1 cellular context compared by ENCODE assay signal in genomic region chr10:92486637-92487036, GRCh38.
TF ChIP-seq lines count a peak whose summit lies in the region.

No MANE protein-coding gene starts in this region.

TF ChIP-seq in K562, 482 proteins besides CTCF, POLR2A, EP300 and RAD21 (continued from another document and continues in another):
- TF ChIP-seq, protein P1, sequence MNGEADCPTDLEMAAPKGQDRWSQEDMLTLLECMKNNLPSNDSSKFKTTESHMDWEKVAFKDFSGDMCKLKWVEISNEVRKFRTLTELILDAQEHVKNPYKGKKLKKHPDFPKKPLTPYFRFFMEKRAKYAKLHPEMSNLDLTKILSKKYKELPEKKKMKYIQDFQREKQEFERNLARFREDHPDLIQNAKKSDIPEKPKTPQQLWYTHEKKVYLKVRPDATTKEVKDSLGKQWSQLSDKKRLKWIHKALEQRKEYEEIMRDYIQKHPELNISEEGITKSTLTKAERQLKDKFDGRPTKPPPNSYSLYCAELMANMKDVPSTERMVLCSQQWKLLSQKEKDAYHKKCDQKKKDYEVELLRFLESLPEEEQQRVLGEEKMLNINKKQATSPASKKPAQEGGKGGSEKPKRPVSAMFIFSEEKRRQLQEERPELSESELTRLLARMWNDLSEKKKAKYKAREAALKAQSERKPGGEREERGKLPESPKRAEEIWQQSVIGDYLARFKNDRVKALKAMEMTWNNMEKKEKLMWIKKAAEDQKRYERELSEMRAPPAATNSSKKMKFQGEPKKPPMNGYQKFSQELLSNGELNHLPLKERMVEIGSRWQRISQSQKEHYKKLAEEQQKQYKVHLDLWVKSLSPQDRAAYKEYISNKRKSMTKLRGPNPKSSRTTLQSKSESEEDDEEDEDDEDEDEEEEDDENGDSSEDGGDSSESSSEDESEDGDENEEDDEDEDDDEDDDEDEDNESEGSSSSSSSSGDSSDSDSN (IDR thresholded peaks at IDR 0.05; ENCODE audit: borderline replicate concordance in 1 of 2, low read depth in 2 of 2, low read length in 2 of 2), result no peak
- TF ChIP-seq SMARCB1 (IDR thresholded peaks at IDR 0.05; ENCODE audit: insufficient read length, low read depth), result peak; percentile 82
- TF ChIP-seq SAFB (IDR thresholded peaks at IDR 0.05; ENCODE audit: borderline replicate concordance, low read depth, low read length), result no peak
- TF ChIP-seq ZNF217 (CRISPR knock-in tag; IDR thresholded peaks at IDR 0.05), result no peak
- TF ChIP-seq ELK1 (CRISPR knock-in tag; IDR thresholded peaks at IDR 0.05), result no peak
- TF ChIP-seq JUND (IDR thresholded peaks at IDR 0.05; ENCODE audit: borderline replicate concordance, low read depth, low read length), result peak; percentile 54; the same call in 1 of the 2 replicates
- peak; percentile 28; the same call in 1 of the 3 replicates for TF ChIP-seq JUND (tag; IDR thresholded peaks at IDR 0.05; ENCODE audit: borderline replicate concordance, low read depth, low read length)
- TF ChIP-seq ESRRA (IDR thresholded peaks at IDR 0.05; ENCODE audit: borderline replicate concordance, low read depth), result peak; percentile 64; the same call in 1 of the 2 replicates
- peak; percentile 38; the same call in 1 of the 2 replicates for TF ChIP-seq GABPA (tag; conservative IDR thresholded peaks at IDR 0.05; ENCODE audit: low read depth)
- TF ChIP-seq MAFG (tag; conservative IDR thresholded peaks at IDR 0.05), result peak; percentile 82
- no peak for TF ChIP-seq AFF4 (CRISPR knock-in tag; IDR thresholded peaks at IDR 0.05)
- peak; percentile 91 for TF ChIP-seq SMARCE1 (IDR thresholded peaks at IDR 0.05)
- TF ChIP-seq ARID1B (IDR thresholded peaks at IDR 0.05), result peak; percentile 81
- TF ChIP-seq NRF1 (conservative IDR thresholded peaks at IDR 0.05 in 1 of 2, IDR thresholded peaks at IDR 0.05 in 1 of 2), result 0 out of 4 replicates have a peak, but pooled peaks of 1 of the 2 experiments have one; percentile 13
- no peak for TF ChIP-seq ZNF175 (CRISPR knock-in tag; IDR thresholded peaks at IDR 0.05; ENCODE audit: low read depth)
- peak; percentile 51; the same call in 1 of the 2 replicates for TF ChIP-seq BACH1 (tag; IDR thresholded peaks at IDR 0.05)
- no peak for TF ChIP-seq PML (IDR thresholded peaks at IDR 0.05; ENCODE audit: low read length)
- TF ChIP-seq STAT5A (IDR thresholded peaks at IDR 0.05; ENCODE audit: borderline replicate concordance, low read length), result peak; percentile 11; the same call in 1 of the 2 replicates
- TF ChIP-seq CC2D1A (IDR thresholded peaks at IDR 0.05), result 0 out of 2 replicates have a peak, but pooled peaks have one; percentile 30
- TF ChIP-seq ETV1 (tag; conservative IDR thresholded peaks at IDR 0.05; ENCODE audit: low read depth), result 0 out of 2 replicates have a peak, but pooled peaks have one; percentile 27
- no peak for TF ChIP-seq MYNN (IDR thresholded peaks at IDR 0.05)
- no peak for TF ChIP-seq MYNN (CRISPR knock-in tag; IDR thresholded peaks at IDR 0.05)
- TF ChIP-seq, protein P2, sequence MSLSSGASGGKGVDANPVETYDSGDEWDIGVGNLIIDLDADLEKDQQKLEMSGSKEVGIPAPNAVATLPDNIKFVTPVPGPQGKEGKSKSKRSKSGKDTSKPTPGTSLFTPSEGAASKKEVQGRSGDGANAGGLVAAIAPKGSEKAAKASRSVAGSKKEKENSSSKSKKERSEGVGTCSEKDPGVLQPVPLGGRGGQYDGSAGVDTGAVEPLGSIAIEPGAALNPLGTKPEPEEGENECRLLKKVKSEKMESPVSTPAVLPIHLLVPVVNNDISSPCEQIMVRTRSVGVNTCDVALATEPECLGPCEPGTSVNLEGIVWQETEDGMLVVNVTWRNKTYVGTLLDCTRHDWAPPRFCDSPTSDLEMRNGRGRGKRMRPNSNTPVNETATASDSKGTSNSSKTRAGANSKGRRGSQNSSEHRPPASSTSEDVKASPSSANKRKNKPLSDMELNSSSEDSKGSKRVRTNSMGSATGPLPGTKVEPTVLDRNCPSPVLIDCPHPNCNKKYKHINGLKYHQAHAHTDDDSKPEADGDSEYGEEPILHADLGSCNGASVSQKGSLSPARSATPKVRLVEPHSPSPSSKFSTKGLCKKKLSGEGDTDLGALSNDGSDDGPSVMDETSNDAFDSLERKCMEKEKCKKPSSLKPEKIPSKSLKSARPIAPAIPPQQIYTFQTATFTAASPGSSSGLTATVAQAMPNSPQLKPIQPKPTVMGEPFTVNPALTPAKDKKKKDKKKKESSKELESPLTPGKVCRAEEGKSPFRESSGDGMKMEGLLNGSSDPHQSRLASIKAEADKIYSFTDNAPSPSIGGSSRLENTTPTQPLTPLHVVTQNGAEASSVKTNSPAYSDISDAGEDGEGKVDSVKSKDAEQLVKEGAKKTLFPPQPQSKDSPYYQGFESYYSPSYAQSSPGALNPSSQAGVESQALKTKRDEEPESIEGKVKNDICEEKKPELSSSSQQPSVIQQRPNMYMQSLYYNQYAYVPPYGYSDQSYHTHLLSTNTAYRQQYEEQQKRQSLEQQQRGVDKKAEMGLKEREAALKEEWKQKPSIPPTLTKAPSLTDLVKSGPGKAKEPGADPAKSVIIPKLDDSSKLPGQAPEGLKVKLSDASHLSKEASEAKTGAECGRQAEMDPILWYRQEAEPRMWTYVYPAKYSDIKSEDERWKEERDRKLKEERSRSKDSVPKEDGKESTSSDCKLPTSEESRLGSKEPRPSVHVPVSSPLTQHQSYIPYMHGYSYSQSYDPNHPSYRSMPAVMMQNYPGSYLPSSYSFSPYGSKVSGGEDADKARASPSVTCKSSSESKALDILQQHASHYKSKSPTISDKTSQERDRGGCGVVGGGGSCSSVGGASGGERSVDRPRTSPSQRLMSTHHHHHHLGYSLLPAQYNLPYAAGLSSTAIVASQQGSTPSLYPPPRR (CRISPR knock-in tag; IDR thresholded peaks at IDR 0.05; ENCODE audit: borderline replicate concordance), result no peak
- TF ChIP-seq ZNF707 (CRISPR knock-in tag; conservative IDR thresholded peaks at IDR 0.05), result no peak
- no peak for TF ChIP-seq ZNF280B (CRISPR knock-in tag; IDR thresholded peaks at IDR 0.05)
- TF ChIP-seq MEIS2 (IDR thresholded peaks at IDR 0.05; ENCODE audit: partially characterized antibody), result peak; percentile 30
- TF ChIP-seq U2AF1 (optimal IDR thresholded peaks at IDR 0.05; ENCODE audit: low read depth, low read length), result no peak
- TF ChIP-seq ZNF507 (tag; conservative IDR thresholded peaks at IDR 0.05), result no peak
- TF ChIP-seq HDAC2 (IDR thresholded peaks at IDR 0.05), result peak; percentile 38; the same call in 1 of the 2 replicates
- TF ChIP-seq SREBF1 (IDR thresholded peaks at IDR 0.05; ENCODE audit: borderline replicate concordance, low read depth, low read length), result no peak
- no peak for TF ChIP-seq SP1 (CRISPR knock-in tag; IDR thresholded peaks at IDR 0.05)
- TF ChIP-seq, protein P3, sequence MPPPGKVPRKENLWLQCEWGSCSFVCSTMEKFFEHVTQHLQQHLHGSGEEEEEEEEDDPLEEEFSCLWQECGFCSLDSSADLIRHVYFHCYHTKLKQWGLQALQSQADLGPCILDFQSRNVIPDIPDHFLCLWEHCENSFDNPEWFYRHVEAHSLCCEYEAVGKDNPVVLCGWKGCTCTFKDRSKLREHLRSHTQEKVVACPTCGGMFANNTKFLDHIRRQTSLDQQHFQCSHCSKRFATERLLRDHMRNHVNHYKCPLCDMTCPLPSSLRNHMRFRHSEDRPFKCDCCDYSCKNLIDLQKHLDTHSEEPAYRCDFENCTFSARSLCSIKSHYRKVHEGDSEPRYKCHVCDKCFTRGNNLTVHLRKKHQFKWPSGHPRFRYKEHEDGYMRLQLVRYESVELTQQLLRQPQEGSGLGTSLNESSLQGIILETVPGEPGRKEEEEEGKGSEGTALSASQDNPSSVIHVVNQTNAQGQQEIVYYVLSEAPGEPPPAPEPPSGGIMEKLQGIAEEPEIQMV (tag; conservative IDR thresholded peaks at IDR 0.05; ENCODE audit: low read depth), result no peak
